ENCODE assay signal across 10 cellular contexts in genomic region chr12:5430639-5431603, GRCh38. TPM values are rescaled to one million over a fixed set of nuclear protein-coding genes. Genes with fewer than 3 reads are reported as not detected.
DNase-seq lines count a peak whose midpoint lies in the region; ATAC-seq and TF ChIP-seq lines count a peak whose summit lies in the region.
"Had no signal": no experiment of that assay in that cellular context is flagged by ENCODE, and none has a peak within 500 bp of the region (broad histone marks: within the 10 kb centered on the region; RNA-seq: fewer than 3 reads in every experiment).

No MANE protein-coding gene starts in this region.

- peak overlapping the region in 2 of 3 donors; percentile 58 to 65 for H3K4me3 Mint-ChIP-seq in T-cell
- H3K4me3 Mint-ChIP-seq in immature natural killer cell: peak overlapping the region in 1 of 5 donors; percentile 52
- H3K4me3 Mint-ChIP-seq in activated CD8-positive, alpha-beta T cell treated with anti-CD3 and anti-CD28 coated beads for 36 hours: no peak overlapping the region

- no peak for ATAC-seq in T-cell (replicated peaks in 1 of 4)
- ATAC-seq in GM19324 (IDR thresholded peaks at IDR 0.05; ENCODE audit: low FRiP score, unreplicated experiment): no peak
- ATAC-seq in activated CD8-positive, alpha-beta T cell treated with anti-CD3 and anti-CD28 coated beads for 36 hours: no peak

- H3K27me3 Mint-ChIP-seq in T-cell (peaks cover 39 to 50% of the 10 kb centered on the region in 2 donors), immature natural killer cell (ENCODE audit: low read depth in 3 of 3) (peaks cover 10 to 15% (median 15%) of the 10 kb centered on the region in 3 donors)
- H3K27me3 Mint-ChIP-seq in activated CD8-positive, alpha-beta T cell treated with anti-CD3 and anti-CD28 coated beads for 36 hours: peaks cover 52% of the 10 kb centered on the region

- H3K9me3 Mint-ChIP-seq in T-cell (no peaks in the 10 kb centered on the region), immature natural killer cell (no peaks in the 10 kb centered on the region)
- no peaks in the 10 kb centered on the region for H3K9me3 Mint-ChIP-seq in activated CD8-positive, alpha-beta T cell treated with anti-CD3 and anti-CD28 coated beads for 36 hours

- no peaks in the 10 kb centered on the region for H3K36me3 ChIP-seq in skeletal muscle tissue (ENCODE audit: control insufficient read depth in 3 of 3, insufficient read depth in 3 of 3, low read length in 3 of 3)

- H3K9me3 ChIP-seq in iPS-18c (ENCODE audit: control insufficient read depth, insufficient read depth, low read length): peaks cover 4% of the 10 kb centered on the region
- H3K9me3 ChIP-seq in skeletal muscle tissue (ENCODE audit: control insufficient read depth in 3 of 3, low read length in 3 of 3): no peaks in the 10 kb centered on the region

- peak; percentile 34 for DNase-seq in ELF-1 (ENCODE audit: low read depth, low spot score)
- DNase-seq in T-cell: no peak
- DNase-seq in immature natural killer cell: no peak
- DNase-seq in substantia nigra (lab: John Stamatoyannopoulos, UW): no peak
- no peak for DNase-seq in activated CD8-positive, alpha-beta T cell treated with anti-CD3 and anti-CD28 coated beads for 36 hours
- DNase-seq: activated CD4-positive, alpha-beta T cell treated with anti-CD3 and anti-CD28 coated beads, Interleukin-2, amount 50 U/mL, for 48 hours had no signal

- H3K27me3 ChIP-seq in skeletal muscle tissue (ENCODE audit: control insufficient read depth in 3 of 3, insufficient read depth in 3 of 3, low read length in 3 of 3): peaks cover 31 to 43% (median 36%) of the 10 kb centered on the region in 3 donors

- no peaks in the 10 kb centered on the region for H3K36me3 Mint-ChIP-seq in T-cell
- H3K36me3 Mint-ChIP-seq in immature natural killer cell: no peaks in the 10 kb centered on the region
- no peaks in the 10 kb centered on the region for H3K36me3 Mint-ChIP-seq in activated CD8-positive, alpha-beta T cell treated with anti-CD3 and anti-CD28 coated beads for 36 hours (ENCODE audit: low read depth)

- TF ChIP-seq CTCF in activated CD8-positive, alpha-beta T cell treated with anti-CD3 and anti-CD28 coated beads for 36 hours (IDR thresholded peaks at IDR 0.05): no peak

- intact Hi-C loops in activated CD8-positive, alpha-beta T cell treated with anti-CD3 and anti-CD28 coated beads for 36 hours (cut with micrococcal nuclease): no loop called here

- peak overlapping the region; percentile 50 for H3K4me3 ChIP-seq in iPS-18c (ENCODE audit: insufficient read depth, low read depth, low read length)
- H3K4me3 ChIP-seq in skeletal muscle tissue (ENCODE audit: low read length in 3 of 3): peak overlapping the region; percentile 64 to 73 (median 72)

- H3K27ac Mint-ChIP-seq in T-cell: no peak overlapping the region
- H3K27ac Mint-ChIP-seq in immature natural killer cell: no peak overlapping the region
- no peak overlapping the region for H3K27ac Mint-ChIP-seq in activated CD8-positive, alpha-beta T cell treated with anti-CD3 and anti-CD28 coated beads for 36 hours

- H3K4me1 ChIP-seq in skeletal muscle tissue (ENCODE audit: control insufficient read depth in 3 of 3, insufficient read depth in 3 of 3, low read length in 3 of 3): peaks cover 23 to 49% (median 45%) of the 10 kb centered on the region in 3 donors

- peak overlapping the region in 2 of 3 donors; percentile 50 to 64 for H3K9ac ChIP-seq in skeletal muscle tissue (ENCODE audit: low read depth in 1 of 3, low read length in 3 of 3)

- H3K4me1 Mint-ChIP-seq in T-cell (peaks cover 12 to 14% (median 14%) of the 10 kb centered on the region in 3 donors), immature natural killer cell (peaks cover 0 to 3% of the 10 kb centered on the region in 2 donors)
- peaks cover 14% of the 10 kb centered on the region for H3K4me1 Mint-ChIP-seq in activated CD8-positive, alpha-beta T cell treated with anti-CD3 and anti-CD28 coated beads for 36 hours (ENCODE audit: low read depth)

- CTCF ChIA-PET in T-cell (lab: Charles Lee): no interaction called here
- CTCF ChIA-PET in activated CD8-positive, alpha-beta T cell treated with anti-CD3 and anti-CD28 coated beads for 36 hours (lab: Charles Lee): no interaction called here

- H3K27ac ChIP-seq in skeletal muscle tissue (ENCODE audit: low read depth, low read length) (no peak overlapping the region), substantia nigra (ENCODE audit: low read depth, low read length, poor library complexity, severe bottlenecking) (no peak overlapping the region)

- POLR2A ChIA-PET in T-cell (lab: Charles Lee): no interaction called here
- POLR2A ChIA-PET in activated CD8-positive, alpha-beta T cell treated with anti-CD3 and anti-CD28 coated beads for 36 hours (lab: Charles Lee): interaction anchor here (0.6 kb wide), 1 partner anchor 74 kb away, joined by 3 read pairs; no protein-coding TSS in a partner anchor

RNA-seq across cellular contexts. Expression of gene NTF3, which starts 1.0 kb away (rescaled TPM):
- total RNA-seq in T-cell: not detected
- total RNA-seq in skeletal muscle tissue: 2.6 TPM
- polyA plus RNA-seq in immature natural killer cell: not detected
- not detected for total RNA-seq in activated CD8-positive, alpha-beta T cell treated with anti-CD3 and anti-CD28 coated beads for 36 hours
- total RNA-seq: HT-29 had no signal
